ENCODE assay signal across 16 cellular contexts in the genomic region with DNA sequence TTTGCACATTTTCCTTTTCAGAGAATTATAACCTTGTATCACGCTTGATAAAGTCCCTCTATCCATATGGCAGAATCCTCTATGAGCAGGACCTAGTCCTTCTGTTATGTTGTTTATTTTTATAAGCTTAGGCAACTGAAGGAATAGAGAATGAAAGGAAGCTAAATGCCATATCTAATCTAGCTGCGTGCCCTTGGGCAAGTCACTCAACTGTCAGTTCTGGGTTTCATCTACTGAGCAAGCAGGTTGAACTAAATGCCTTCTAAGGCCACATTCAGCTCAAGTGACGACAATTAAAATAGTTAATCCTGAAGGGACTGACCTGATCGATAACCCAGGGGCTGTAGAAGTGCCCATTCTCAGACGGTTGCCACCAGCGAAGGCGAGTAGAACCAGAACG.
DNase-seq lines count a peak whose midpoint lies in the region; ATAC-seq and FAIRE-seq lines count a peak whose summit lies in the region.
"Had no signal": no experiment of that assay in that cellular context is flagged by ENCODE, and none has a peak within 500 bp of the region (broad histone marks: within the 10 kb centered on the region; RNA-seq: fewer than 3 reads in every experiment).

No MANE protein-coding gene starts in this region.

- H3K27ac ChIP-seq in right cardiac atrium (ENCODE audit: low read length) (no peak overlapping the region), angular gyrus (ENCODE audit: low read depth, low read length) (peak overlapping the region; percentile 100), cingulate gyrus (ENCODE audit: low read depth, low read length) (peak overlapping the region; percentile 97), temporal lobe (ENCODE audit: low read depth, low read length) (peak overlapping the region; percentile 100)
- H3K27ac ChIP-seq: BLaER1, GM23248 had no signal

- 77% methylated on average over 8 of the region's 8 CpGs for WGBS in right cardiac atrium

- H3K27me3 ChIP-seq in right cardiac atrium (ENCODE audit: control insufficient read depth, insufficient read depth) = no peaks in the 10 kb centered on the region
- H3K27me3 ChIP-seq: BLaER1 had no signal

- ATAC-seq in Right ventricle myocardium superior (ENCODE audit: poor library complexity) (peak; percentile 57), right cardiac atrium (no peak)

- no peak for DNase-seq in Right ventricle myocardium superior
- DNase-seq in right cardiac atrium = no peak
- no peak for DNase-seq in urothelium cell line (ENCODE audit: low spot score)
- no peak for DNase-seq in mucosa of gallbladder (ENCODE audit: low spot score)
- DNase-seq: 8988T; Calu3; CD4-positive, alpha-beta memory T cell; GM23248 had no signal

- H3K9me3 ChIP-seq in right cardiac atrium (ENCODE audit: control insufficient read depth, low read length) = no peaks in the 10 kb centered on the region
- H3K9me3 ChIP-seq: BLaER1, HAP-1 had no signal

- H3K4me3 ChIP-seq in right cardiac atrium (ENCODE audit: low read length) = no peak overlapping the region
- H3K4me3 ChIP-seq: BLaER1, GM23248, HAP-1 had no signal

- H3K4me1 ChIP-seq in right cardiac atrium (ENCODE audit: control insufficient read depth, insufficient read depth, low read length) = no peaks in the 10 kb centered on the region
- H3K4me1 ChIP-seq: BLaER1, HAP-1 had no signal

- FAIRE-seq in urothelium cell line (lab: Jason Lieb, UNC) = no peak
- FAIRE-seq: G401.6, GM12891, GM19239 had no signal

- intact Hi-C loops in Right ventricle myocardium superior (cut with DNase I) (no loop called here), right cardiac atrium (cut with DNase I) (no loop called here)
